ENCODE assay signal across 16 cellular contexts in the genomic region with DNA sequence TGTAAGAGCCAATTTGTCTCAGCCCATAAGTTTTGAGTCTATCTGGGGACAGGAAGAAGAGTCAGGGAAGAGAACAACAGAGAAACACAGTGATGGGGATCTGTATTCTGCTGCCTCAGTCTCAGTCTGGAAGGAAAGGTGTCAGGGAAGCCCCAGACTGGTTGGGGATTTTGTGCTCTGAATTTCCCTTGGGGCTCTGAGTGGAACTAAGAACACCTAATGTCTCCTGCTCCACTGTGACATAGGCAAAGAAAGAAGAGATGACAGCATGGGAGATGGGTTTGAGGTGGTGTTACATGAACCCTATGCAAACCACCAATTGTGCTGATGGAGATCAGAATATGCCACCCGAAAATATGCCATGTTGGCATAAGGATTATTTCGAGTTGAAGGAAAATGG.
DNase-seq lines count a peak whose midpoint lies in the region; ATAC-seq and TF ChIP-seq lines count a peak whose summit lies in the region.
"Had no signal": no experiment of that assay in that cellular context is flagged by ENCODE, and none has a peak within 500 bp of the region (broad histone marks: within the 10 kb centered on the region; RNA-seq: fewer than 3 reads in every experiment).

No MANE protein-coding gene starts in this region.

- DNase-seq in GM06990 (ENCODE audit: extremely low read depth, insufficient read length), result peak; percentile 33
- DNase-seq in cerebellum (ENCODE audit: low spot score), result no peak
- no peak for DNase-seq in left lung
- DNase-seq in NAMALWA (ENCODE audit: low spot score), result no peak
- DNase-seq in DMS79 (lab: John Stamatoyannopoulos, UW), result no peak
- DNase-seq: activated T-cell treated with anti-CD3 and anti-CD28 coated beads, Interleukin-2, amount 50 U/mL, for 4 hours; dermis blood vessel endothelial cell; hypothalamus; natural killer cell; retina; stimulated activated CD4-positive, alpha-beta T cell treated with anti-CD3 and anti-CD28 coated beads, Interleukin-2, amount 100 ng/mL, for 24 hours had no signal

- no peaks in the 10 kb centered on the region for H3K36me3 ChIP-seq in GM06990 (ENCODE audit: control insufficient read depth, insufficient read depth, low read length)
- no peaks in the 10 kb centered on the region for H3K36me3 ChIP-seq in left lung

- intact Hi-C loops in left lung (cut with DNase I), result no loop called here

- H3K4me1 ChIP-seq in left lung, result no peaks in the 10 kb centered on the region

- H3K27me3 ChIP-seq in GM06990 (replicated peaks; ENCODE audit: control insufficient read depth, insufficient read depth, low read length) (no peaks in the 10 kb centered on the region), left lung (no peaks in the 10 kb centered on the region)

- ATAC-seq in GM18520 (IDR thresholded peaks at IDR 0.05; ENCODE audit: unreplicated experiment) (peak; percentile 60), GM21576 (IDR thresholded peaks at IDR 0.05; ENCODE audit: unreplicated experiment) (peak; percentile 55), HG03342 (IDR thresholded peaks at IDR 0.05; ENCODE audit: unreplicated experiment) (peak; percentile 65), left lung (no peak)
- ATAC-seq: activated T-cell treated with anti-CD3 and anti-CD28 coated beads, Interleukin-2, amount 50 U/mL, for 4 hours; left lobe of liver; natural killer cell had no signal

- TF ChIP-seq CTCF in GM06990 (IDR thresholded peaks at IDR 0.05; ENCODE audit: insufficient read depth, low read length, poor library complexity, severe bottlenecking) (no peak), left lung (IDR thresholded peaks at IDR 0.05) (no peak)

- H3K27ac ChIP-seq in left lung, result no peak overlapping the region
- H3K27ac ChIP-seq: SK-N-MC had no signal

- H3K9me3 ChIP-seq in left lung, result no peaks in the 10 kb centered on the region

- H3K4me3 ChIP-seq in GM06990 (replicated peaks; ENCODE audit: low read depth, low read length) (no peak overlapping the region), left lung (no peak overlapping the region)
- H3K4me3 ChIP-seq: SK-N-MC had no signal
